ENCODE assay signal across 1 cellular context in the genomic region with DNA sequence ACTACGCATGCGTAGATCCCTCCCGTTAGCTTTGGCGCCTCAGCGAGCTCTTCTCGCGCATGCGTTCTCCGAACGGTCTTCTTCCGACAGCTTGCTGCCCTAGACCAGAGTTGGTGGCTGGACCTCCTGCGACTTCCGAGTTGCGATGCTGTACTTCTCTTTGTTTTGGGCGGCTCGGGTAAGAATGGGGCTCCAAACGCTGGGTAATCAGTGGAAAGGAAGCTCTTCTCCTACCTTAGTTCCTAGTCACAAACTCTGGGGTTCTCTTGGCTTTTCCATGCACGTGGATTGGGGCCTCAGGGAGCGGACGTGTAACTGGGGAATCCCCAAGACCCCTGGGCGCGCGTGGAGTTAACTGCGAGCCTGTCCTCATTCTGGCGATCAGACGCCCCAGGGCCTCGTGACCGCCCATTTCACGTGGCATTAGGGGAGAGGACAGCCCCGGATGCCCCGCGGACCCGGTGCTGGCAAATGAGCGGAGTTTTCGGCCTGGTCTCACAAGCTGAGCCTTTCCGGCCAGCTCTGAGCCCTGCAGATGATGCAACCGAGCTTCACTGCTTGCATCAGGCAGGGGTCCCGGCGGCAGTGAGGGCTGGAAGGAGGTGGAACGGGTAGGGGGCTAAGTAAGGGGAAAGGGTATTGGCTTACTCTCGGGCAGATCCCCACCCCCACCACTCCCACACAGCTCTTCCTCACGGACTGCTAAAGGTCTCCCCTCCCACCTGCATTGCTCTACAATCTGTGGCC.
TF ChIP-seq lines count a peak whose summit lies in the region.

TSS of gene SHMT2 (plus strand) at position 78 of the 747 bp plus-strand sequence. CDS start at position 146, 68 bp downstream.

TF ChIP-seq in HepG2, 621 proteins besides CTCF, POLR2A, EP300 and RAD21 (continued from another document and continues in another):
- TF ChIP-seq, protein P1, sequence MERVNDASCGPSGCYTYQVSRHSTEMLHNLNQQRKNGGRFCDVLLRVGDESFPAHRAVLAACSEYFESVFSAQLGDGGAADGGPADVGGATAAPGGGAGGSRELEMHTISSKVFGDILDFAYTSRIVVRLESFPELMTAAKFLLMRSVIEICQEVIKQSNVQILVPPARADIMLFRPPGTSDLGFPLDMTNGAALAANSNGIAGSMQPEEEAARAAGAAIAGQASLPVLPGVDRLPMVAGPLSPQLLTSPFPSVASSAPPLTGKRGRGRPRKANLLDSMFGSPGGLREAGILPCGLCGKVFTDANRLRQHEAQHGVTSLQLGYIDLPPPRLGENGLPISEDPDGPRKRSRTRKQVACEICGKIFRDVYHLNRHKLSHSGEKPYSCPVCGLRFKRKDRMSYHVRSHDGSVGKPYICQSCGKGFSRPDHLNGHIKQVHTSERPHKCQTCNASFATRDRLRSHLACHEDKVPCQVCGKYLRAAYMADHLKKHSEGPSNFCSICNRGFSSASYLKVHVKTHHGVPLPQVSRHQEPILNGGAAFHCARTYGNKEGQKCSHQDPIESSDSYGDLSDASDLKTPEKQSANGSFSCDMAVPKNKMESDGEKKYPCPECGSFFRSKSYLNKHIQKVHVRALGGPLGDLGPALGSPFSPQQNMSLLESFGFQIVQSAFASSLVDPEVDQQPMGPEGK (CRISPR knock-in tag; IDR thresholded peaks at IDR 0.05) = peak; percentile 71; the same call in 1 of the 2 replicates
- TF ChIP-seq MZF1 (CRISPR knock-in tag; IDR thresholded peaks at IDR 0.05; ENCODE audit: borderline replicate concordance) (no peak), ZFP36L2 (CRISPR knock-in tag; IDR thresholded peaks at IDR 0.05) (no peak), ZNF576 (CRISPR knock-in tag; IDR thresholded peaks at IDR 0.05) (no peak), U2AF1 (optimal IDR thresholded peaks at IDR 0.05; ENCODE audit: low read depth, low read length) (no peak), CCDC6 (CRISPR knock-in tag; IDR thresholded peaks at IDR 0.05) (no peak), ZNF780A (CRISPR knock-in tag; IDR thresholded peaks at IDR 0.05) (0 out of 2 replicates have a peak, but pooled peaks have one; percentile 54), CBFB (CRISPR knock-in tag; IDR thresholded peaks at IDR 0.05) (no peak), ELK4 (CRISPR knock-in tag; IDR thresholded peaks at IDR 0.05; ENCODE audit: borderline replicate concordance) (no peak), ZNF616 (CRISPR knock-in tag; IDR thresholded peaks at IDR 0.05; ENCODE audit: low read depth) (no peak), ZMAT3 (CRISPR knock-in tag; conservative IDR thresholded peaks at IDR 0.05) (peak; percentile 56; the same call in 1 of the 2 replicates), ZNF17 (CRISPR knock-in tag; IDR thresholded peaks at IDR 0.05) (no peak), ZMYM4 (CRISPR knock-in tag; IDR thresholded peaks at IDR 0.05) (no peak), ATF7-NPFF (CRISPR knock-in tag; IDR thresholded peaks at IDR 0.05; ENCODE audit: low read depth) (peak; percentile 83; the same call in 1 of the 2 replicates), KLF13 (CRISPR knock-in tag; IDR thresholded peaks at IDR 0.05) (no peak; the same call in 1 of the 2 replicates), ZNF567 (CRISPR knock-in tag; IDR thresholded peaks at IDR 0.05; ENCODE audit: borderline replicate concordance) (no peak), ZNF446 (CRISPR knock-in tag; IDR thresholded peaks at IDR 0.05) (no peak), CBX1 (IDR thresholded peaks at IDR 0.05; ENCODE audit: low read depth) (no peak), ATF7 (IDR thresholded peaks at IDR 0.05) (peak; percentile 48; the same call in 1 of the 2 replicates), ATF7 (CRISPR knock-in tag; IDR thresholded peaks at IDR 0.05) (peak; percentile 57; the same call in 1 of the 2 replicates), RELA (CRISPR knock-in tag; IDR thresholded peaks at IDR 0.05) (no peak), ZSCAN25 (CRISPR knock-in tag; IDR thresholded peaks at IDR 0.05) (0 out of 2 replicates have a peak, but pooled peaks have one; percentile 11), ZFP62 (CRISPR knock-in tag; IDR thresholded peaks at IDR 0.05) (no peak), RXRB (CRISPR knock-in tag; IDR thresholded peaks at IDR 0.05; ENCODE audit: borderline replicate concordance) (0 out of 2 replicates have a peak, but pooled peaks have one; percentile 8), NAIF1 (CRISPR knock-in tag; IDR thresholded peaks at IDR 0.05; ENCODE audit: borderline replicate concordance) (peak; percentile 59; the same call in 1 of the 2 replicates), YEATS4 (CRISPR knock-in tag; IDR thresholded peaks at IDR 0.05; ENCODE audit: borderline replicate concordance) (peak; percentile 86), NFATC3 (CRISPR knock-in tag; IDR thresholded peaks at IDR 0.05) (no peak), SSRP1 (CRISPR knock-in tag; IDR thresholded peaks at IDR 0.05) (no peak; the same call in 1 of the 2 replicates), U2AF2 (IDR thresholded peaks at IDR 0.05; ENCODE audit: low read depth, low read length) (no peak), FOXK1 (CRISPR knock-in tag; IDR thresholded peaks at IDR 0.05; ENCODE audit: borderline replicate concordance, low read depth) (0 out of 2 replicates have a peak, but pooled peaks have one; percentile 11), ZBTB33 (CRISPR knock-in tag; IDR thresholded peaks at IDR 0.05) (no peak), ETV6 (CRISPR knock-in tag; conservative IDR thresholded peaks at IDR 0.05) (no peak)
- TF ChIP-seq, protein P2, sequence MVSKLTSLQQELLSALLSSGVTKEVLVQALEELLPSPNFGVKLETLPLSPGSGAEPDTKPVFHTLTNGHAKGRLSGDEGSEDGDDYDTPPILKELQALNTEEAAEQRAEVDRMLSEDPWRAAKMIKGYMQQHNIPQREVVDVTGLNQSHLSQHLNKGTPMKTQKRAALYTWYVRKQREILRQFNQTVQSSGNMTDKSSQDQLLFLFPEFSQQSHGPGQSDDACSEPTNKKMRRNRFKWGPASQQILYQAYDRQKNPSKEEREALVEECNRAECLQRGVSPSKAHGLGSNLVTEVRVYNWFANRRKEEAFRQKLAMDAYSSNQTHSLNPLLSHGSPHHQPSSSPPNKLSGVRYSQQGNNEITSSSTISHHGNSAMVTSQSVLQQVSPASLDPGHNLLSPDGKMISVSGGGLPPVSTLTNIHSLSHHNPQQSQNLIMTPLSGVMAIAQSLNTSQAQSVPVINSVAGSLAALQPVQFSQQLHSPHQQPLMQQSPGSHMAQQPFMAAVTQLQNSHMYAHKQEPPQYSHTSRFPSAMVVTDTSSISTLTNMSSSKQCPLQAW (CRISPR knock-in tag; IDR thresholded peaks at IDR 0.05) = peak; percentile 11; the same call in 1 of the 2 replicates
- TF ChIP-seq, protein P3, sequence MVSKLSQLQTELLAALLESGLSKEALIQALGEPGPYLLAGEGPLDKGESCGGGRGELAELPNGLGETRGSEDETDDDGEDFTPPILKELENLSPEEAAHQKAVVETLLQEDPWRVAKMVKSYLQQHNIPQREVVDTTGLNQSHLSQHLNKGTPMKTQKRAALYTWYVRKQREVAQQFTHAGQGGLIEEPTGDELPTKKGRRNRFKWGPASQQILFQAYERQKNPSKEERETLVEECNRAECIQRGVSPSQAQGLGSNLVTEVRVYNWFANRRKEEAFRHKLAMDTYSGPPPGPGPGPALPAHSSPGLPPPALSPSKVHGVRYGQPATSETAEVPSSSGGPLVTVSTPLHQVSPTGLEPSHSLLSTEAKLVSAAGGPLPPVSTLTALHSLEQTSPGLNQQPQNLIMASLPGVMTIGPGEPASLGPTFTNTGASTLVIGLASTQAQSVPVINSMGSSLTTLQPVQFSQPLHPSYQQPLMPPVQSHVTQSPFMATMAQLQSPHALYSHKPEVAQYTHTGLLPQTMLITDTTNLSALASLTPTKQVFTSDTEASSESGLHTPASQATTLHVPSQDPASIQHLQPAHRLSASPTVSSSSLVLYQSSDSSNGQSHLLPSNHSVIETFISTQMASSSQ (IDR thresholded peaks at IDR 0.05; ENCODE audit: low read depth) = no peak
- TF ChIP-seq, protein P3 (CRISPR knock-in tag; IDR thresholded peaks at IDR 0.05; ENCODE audit: borderline replicate concordance) = peak; percentile 50; the same call in 1 of the 2 replicates
- TF ChIP-seq, protein P4, sequence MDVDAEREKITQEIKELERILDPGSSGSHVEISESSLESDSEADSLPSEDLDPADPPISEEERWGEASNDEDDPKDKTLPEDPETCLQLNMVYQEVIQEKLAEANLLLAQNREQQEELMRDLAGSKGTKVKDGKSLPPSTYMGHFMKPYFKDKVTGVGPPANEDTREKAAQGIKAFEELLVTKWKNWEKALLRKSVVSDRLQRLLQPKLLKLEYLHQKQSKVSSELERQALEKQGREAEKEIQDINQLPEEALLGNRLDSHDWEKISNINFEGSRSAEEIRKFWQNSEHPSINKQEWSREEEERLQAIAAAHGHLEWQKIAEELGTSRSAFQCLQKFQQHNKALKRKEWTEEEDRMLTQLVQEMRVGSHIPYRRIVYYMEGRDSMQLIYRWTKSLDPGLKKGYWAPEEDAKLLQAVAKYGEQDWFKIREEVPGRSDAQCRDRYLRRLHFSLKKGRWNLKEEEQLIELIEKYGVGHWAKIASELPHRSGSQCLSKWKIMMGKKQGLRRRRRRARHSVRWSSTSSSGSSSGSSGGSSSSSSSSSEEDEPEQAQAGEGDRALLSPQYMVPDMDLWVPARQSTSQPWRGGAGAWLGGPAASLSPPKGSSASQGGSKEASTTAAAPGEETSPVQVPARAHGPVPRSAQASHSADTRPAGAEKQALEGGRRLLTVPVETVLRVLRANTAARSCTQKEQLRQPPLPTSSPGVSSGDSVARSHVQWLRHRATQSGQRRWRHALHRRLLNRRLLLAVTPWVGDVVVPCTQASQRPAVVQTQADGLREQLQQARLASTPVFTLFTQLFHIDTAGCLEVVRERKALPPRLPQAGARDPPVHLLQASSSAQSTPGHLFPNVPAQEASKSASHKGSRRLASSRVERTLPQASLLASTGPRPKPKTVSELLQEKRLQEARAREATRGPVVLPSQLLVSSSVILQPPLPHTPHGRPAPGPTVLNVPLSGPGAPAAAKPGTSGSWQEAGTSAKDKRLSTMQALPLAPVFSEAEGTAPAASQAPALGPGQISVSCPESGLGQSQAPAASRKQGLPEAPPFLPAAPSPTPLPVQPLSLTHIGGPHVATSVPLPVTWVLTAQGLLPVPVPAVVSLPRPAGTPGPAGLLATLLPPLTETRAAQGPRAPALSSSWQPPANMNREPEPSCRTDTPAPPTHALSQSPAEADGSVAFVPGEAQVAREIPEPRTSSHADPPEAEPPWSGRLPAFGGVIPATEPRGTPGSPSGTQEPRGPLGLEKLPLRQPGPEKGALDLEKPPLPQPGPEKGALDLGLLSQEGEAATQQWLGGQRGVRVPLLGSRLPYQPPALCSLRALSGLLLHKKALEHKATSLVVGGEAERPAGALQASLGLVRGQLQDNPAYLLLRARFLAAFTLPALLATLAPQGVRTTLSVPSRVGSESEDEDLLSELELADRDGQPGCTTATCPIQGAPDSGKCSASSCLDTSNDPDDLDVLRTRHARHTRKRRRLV (CRISPR knock-in tag; IDR thresholded peaks at IDR 0.05) = no peak
- TF ChIP-seq, protein P5, sequence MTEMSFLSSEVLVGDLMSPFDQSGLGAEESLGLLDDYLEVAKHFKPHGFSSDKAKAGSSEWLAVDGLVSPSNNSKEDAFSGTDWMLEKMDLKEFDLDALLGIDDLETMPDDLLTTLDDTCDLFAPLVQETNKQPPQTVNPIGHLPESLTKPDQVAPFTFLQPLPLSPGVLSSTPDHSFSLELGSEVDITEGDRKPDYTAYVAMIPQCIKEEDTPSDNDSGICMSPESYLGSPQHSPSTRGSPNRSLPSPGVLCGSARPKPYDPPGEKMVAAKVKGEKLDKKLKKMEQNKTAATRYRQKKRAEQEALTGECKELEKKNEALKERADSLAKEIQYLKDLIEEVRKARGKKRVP (CRISPR knock-in tag; IDR thresholded peaks at IDR 0.05) = peak; percentile 91 to 100
- TF ChIP-seq, protein P6, sequence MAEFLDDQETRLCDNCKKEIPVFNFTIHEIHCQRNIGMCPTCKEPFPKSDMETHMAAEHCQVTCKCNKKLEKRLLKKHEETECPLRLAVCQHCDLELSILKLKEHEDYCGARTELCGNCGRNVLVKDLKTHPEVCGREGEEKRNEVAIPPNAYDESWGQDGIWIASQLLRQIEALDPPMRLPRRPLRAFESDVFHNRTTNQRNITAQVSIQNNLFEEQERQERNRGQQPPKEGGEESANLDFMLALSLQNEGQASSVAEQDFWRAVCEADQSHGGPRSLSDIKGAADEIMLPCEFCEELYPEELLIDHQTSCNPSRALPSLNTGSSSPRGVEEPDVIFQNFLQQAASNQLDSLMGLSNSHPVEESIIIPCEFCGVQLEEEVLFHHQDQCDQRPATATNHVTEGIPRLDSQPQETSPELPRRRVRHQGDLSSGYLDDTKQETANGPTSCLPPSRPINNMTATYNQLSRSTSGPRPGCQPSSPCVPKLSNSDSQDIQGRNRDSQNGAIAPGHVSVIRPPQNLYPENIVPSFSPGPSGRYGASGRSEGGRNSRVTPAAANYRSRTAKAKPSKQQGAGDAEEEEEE (CRISPR knock-in tag; IDR thresholded peaks at IDR 0.05; ENCODE audit: borderline replicate concordance) = no peak
